ENCODE assay signal across 5 cellular contexts in the genomic region with DNA sequence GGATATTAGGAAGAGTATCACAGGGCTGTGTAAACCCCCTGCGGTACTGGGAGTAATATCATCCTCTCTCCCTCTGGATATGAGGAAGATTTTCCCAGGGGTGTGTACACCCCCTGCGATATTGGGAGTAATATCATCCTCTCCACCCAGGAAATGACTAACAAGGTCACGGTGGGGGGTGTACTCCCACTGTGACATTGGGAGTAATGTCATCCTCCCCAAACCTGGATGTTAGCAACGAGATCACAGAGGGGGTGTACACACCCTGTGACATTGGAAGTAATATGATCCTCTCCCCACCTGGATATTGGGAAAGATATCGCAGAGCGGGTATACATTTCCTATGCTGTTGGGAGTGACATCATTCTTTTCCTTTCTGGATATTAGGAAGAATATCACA. TPM values are rescaled to one million over a fixed set of nuclear protein-coding genes. Genes with fewer than 3 reads are reported as not detected.
"Had no signal": no experiment of that assay in that cellular context is flagged by ENCODE, and none has a peak within 500 bp of the region (broad histone marks: within the 10 kb centered on the region; RNA-seq: fewer than 3 reads in every experiment).

No MANE protein-coding gene starts in this region.

RNA-seq across cellular contexts. Expression of a gene that starts 40.4 kb away (rescaled TPM):
- total RNA-seq: SK-MEL-5 had no signal

RNA-seq across cellular contexts. Expression of a gene that starts 48.6 kb away (rescaled TPM):
- total RNA-seq: M059J; RPMI7951; SK-MEL-5; T-cell; T-helper 1 cell treated with Interleukin-12 subunit alpha and Interleukin-12 subunit beta and Interleukin-4 antibody, amounts not matched to agents 30 ng/mL and 1 ng/mL, for 36 hours had no signal
